1 cellular context compared by ENCODE assay signal in the genomic region with DNA sequence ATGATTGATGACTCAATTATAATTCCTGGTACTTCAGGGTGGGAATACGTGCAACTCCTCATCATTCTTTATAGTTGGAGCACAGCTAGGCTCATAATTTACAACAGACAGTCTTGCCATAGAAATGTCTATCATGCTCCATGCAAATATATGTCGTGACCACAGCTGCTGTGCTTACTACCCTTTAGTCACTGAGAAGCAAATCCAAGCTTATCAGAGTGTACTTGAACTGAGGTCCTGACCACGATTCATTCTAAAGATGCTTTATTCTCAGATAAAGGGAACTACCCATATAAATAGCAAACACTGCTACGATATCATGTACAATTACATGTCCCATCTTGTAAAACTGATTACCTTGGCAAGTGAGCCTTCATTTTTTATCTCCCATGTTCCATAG.
TF ChIP-seq lines count a peak whose summit lies in the region.

No MANE protein-coding gene starts in this region.

TF ChIP-seq in endothelial cell of umbilical vein, 7 proteins besides CTCF, POLR2A, EP300 and RAD21:
- TF ChIP-seq POLR2AphosphoS5 (IDR thresholded peaks at IDR 0.05; ENCODE audit: insufficient read depth, low read depth, low read length) (no peak), GATA2 (IDR thresholded peaks at IDR 0.05; ENCODE audit: insufficient read depth, insufficient read length, low read depth, low read length) (no peak), EZH2 (IDR thresholded peaks at IDR 0.05; ENCODE audit: borderline replicate concordance, low read depth, low read length, severe bottlenecking) (no peak), FOS (IDR thresholded peaks at IDR 0.05; ENCODE audit: borderline replicate concordance, insufficient read depth, low read length) (no peak), MYC (IDR thresholded peaks at IDR 0.05; ENCODE audit: low read depth, low read length) (no peak), MAX (IDR thresholded peaks at IDR 0.05; ENCODE audit: insufficient read depth, insufficient read length) (no peak), JUN (IDR thresholded peaks at IDR 0.05; ENCODE audit: borderline replicate concordance, insufficient read depth, insufficient read length, low read depth) (no peak)
